In genomic region chr15:88830016-88830415, GRCh38 we compare ENCODE assay signal across 19 cellular contexts. TPM values are rescaled to one million over a fixed set of nuclear protein-coding genes. Genes with fewer than 3 reads are reported as not detected.
DNase-seq lines count a peak whose midpoint lies in the region; ATAC-seq and TF ChIP-seq lines count a peak whose summit lies in the region.
"Had no signal": no experiment of that assay in that cellular context is flagged by ENCODE, and none has a peak within 500 bp of the region (broad histone marks: within the 10 kb centered on the region; RNA-seq: fewer than 3 reads in every experiment).

No MANE protein-coding gene starts in this region.

- no peaks in the 10 kb centered on the region for H3K27me3 Mint-ChIP-seq in chondrocyte (ENCODE audit: low read depth)
- H3K27me3 Mint-ChIP-seq: CD4-positive, alpha-beta T cell had no signal

- no peak for TF ChIP-seq CTCF in chondrocyte (IDR thresholded peaks at IDR 0.05)

- H3K4me1 Mint-ChIP-seq in chondrocyte (ENCODE audit: low read depth), result peaks cover 53% of the 10 kb centered on the region
- H3K4me1 Mint-ChIP-seq: CD14-positive monocyte had no signal

- no peak for ATAC-seq in HG02981 (IDR thresholded peaks at IDR 0.05; ENCODE audit: unreplicated experiment)
- ATAC-seq: GM23338 had no signal

- no peaks in the 10 kb centered on the region for H3K9me3 Mint-ChIP-seq in chondrocyte (ENCODE audit: low read depth)
- H3K9me3 Mint-ChIP-seq: CD4-positive, alpha-beta T cell; CD8-positive, alpha-beta memory T cell; GM23338 had no signal

- H3K27ac Mint-ChIP-seq in chondrocyte (ENCODE audit: unreplicated experiment), result peak overlapping the region; percentile 62
- H3K27ac Mint-ChIP-seq: CD14-positive monocyte; CD4-positive, alpha-beta T cell; GM23338 had no signal

- H3K36me3 Mint-ChIP-seq in chondrocyte (ENCODE audit: low read depth), result no peaks in the 10 kb centered on the region
- H3K36me3 Mint-ChIP-seq: CD14-positive monocyte; CD8-positive, alpha-beta memory T cell had no signal

- H3K4me3 Mint-ChIP-seq in chondrocyte (ENCODE audit: unreplicated experiment), result no peak overlapping the region
- H3K4me3 Mint-ChIP-seq: CD14-positive monocyte; CD4-positive, alpha-beta T cell; CD8-positive, alpha-beta memory T cell; GM23338 had no signal

- DNase-seq in NCI-H2081 (lab: John Stamatoyannopoulos, UW), result peak; percentile 11 to 23
- no peak for DNase-seq in NCI-H2081 treated with DMSO at 0.1 percent for 48 hours (lab: John Stamatoyannopoulos, UW)
- DNase-seq in NCI-H460 (ENCODE audit: extremely low read depth, low read depth), result peak; percentile 63
- DNase-seq in chondrocyte (ENCODE audit: low spot score), result no peak
- DNase-seq in AML-193 (lab: John Stamatoyannopoulos, UW), result no peak
- no peak for DNase-seq in HCEC 1CT
- DNase-seq: BE2C; Calu3; CD4-positive, alpha-beta T cell; CD8-positive, alpha-beta memory T cell; COR-L47; DMS53; DMS79 treated with DMSO at 0.1 percent for 48 hours; GF-D8 had no signal

RNA-seq across cellular contexts. Expression of gene ACAN, which starts 26.8 kb away (rescaled TPM):
- not detected in 2 replicates for total RNA-seq in NCI-H460 (2014; rRNA removed; shearing (Covaris generic))
- 0.01 TPM in 1 of 2 replicates, not detected in the other for polyA plus RNA-seq in NCI-H460 (2014; cell fraction: nucleus; rRNA removed)
- total RNA-seq in chondrocyte, result 21.5 to 176 TPM (median 171 TPM) in 3 replicates
- total RNA-seq: Calu3; CD4-positive, alpha-beta T cell; CD8-positive, alpha-beta memory T cell; Daoy; G401 had no signal
- polyA plus RNA-seq: CD14-positive monocyte; CD8-positive, alpha-beta memory T cell had no signal

Comparison
In these comparisons a context has a peak if more than half of its experiments do, and no peak if none do; other contexts are left out.
1. DNase-seq: peak in NCI-H2081 (2 of 2) and NCI-H460 (single experiment); none in NCI-H2081 treated with DMSO at 0.1 percent for 48 hours (single experiment), chondrocyte (single experiment), AML-193 (0 of 2) and HCEC 1CT (single experiment).
2. RNA of gene ACAN, which starts 26.8 kb away (total RNA-seq): 21.5 to 176 TPM in chondrocyte; not detected in NCI-H460; every median in the first group is over 10 times any median in the second.